In genomic region chr9:20242767-20243166, GRCh38 we compare ENCODE assay signal across 8 cellular contexts.
DNase-seq lines count a peak whose midpoint lies in the region; ATAC-seq and TF ChIP-seq lines count a peak whose summit lies in the region.
"Had no signal": no experiment of that assay in that cellular context is flagged by ENCODE, and none has a peak within 500 bp of the region (broad histone marks: within the 10 kb centered on the region; RNA-seq: fewer than 3 reads in every experiment).

No MANE protein-coding gene starts in this region.

- no peak overlapping the region for H3K9ac ChIP-seq in GM23248

- in situ Hi-C loops in GM23248 (cut with MboI), result no loop called here

- H3K9me3 ChIP-seq in vagina (no peaks in the 10 kb centered on the region), GM23248 (ENCODE audit: low read depth) (no peaks in the 10 kb centered on the region)

- peak overlapping the region; percentile 44 to 87 for H3K27ac Mint-ChIP-seq in T-cell

- TF ChIP-seq POLR2A in vagina (IDR thresholded peaks at IDR 0.05), result no peak

- H2AFZ ChIP-seq in GM23248, result no peak overlapping the region

- POLR2A ChIA-PET in T-cell (lab: Charles Lee), result no interaction called here

- H3K4me2 ChIP-seq in GM23248 (ENCODE audit: unreplicated experiment), result no peak overlapping the region

- DNase-seq in GM19238 (ENCODE audit: insufficient read length, low spot score) (peak; percentile 61), T-cell (peak in 27 of 34 experiments; percentile 4 to 60 (median 29)), vagina (ENCODE audit: extremely low spot score in 2 of 2) (no peak), epidermal melanocyte (ENCODE audit: insufficient read length, low spot score) (no peak), GM23248 (no peak)
- DNase-seq in stimulated activated CD4-positive, alpha-beta T cell treated with anti-CD3 and anti-CD28 coated beads, Interleukin-4, amount 100 ng/mL, for 24 hours, result peak; percentile 48

- H3K79me2 ChIP-seq in GM23248 (ENCODE audit: insufficient read depth), result no peaks in the 10 kb centered on the region

- CTCF ChIA-PET in T-cell (lab: Charles Lee), result no interaction called here

- TF ChIP-seq CTCF in vagina (IDR thresholded peaks at IDR 0.05), result no peak

- intact Hi-C loops in vagina (cut with DNase I), result loop anchor here (5.0 kb wide), 2 partner anchors 155 to 1825 kb away; no protein-coding TSS in a partner anchor

- H3K4me1 ChIP-seq in vagina, result no peaks in the 10 kb centered on the region
- no peaks in the 10 kb centered on the region for H3K4me1 ChIP-seq in GM23248 (ENCODE audit: insufficient read depth)

- H3K36me3 Mint-ChIP-seq in T-cell, result no peaks in the 10 kb centered on the region

- H3K27ac ChIP-seq in vagina, result no peak overlapping the region
- H3K27ac ChIP-seq in GM23248, result no peak overlapping the region
- H3K27ac ChIP-seq: epithelial cell of prostate had no signal

- H3K4me3 Mint-ChIP-seq in T-cell, result peak overlapping the region; percentile 67 to 75 (median 69)

- H3K9me3 Mint-ChIP-seq in T-cell, result no peaks in the 10 kb centered on the region

- WGBS in GM23248 (ENCODE audit: low coverage in 1 of 2, low lambda C conversion rate in 2 of 2, missing lambda C conversion rate in 2 of 2), 2 experiments, result 7 to 8% methylated on average over 5 of the region's 5 CpGs

- H3K4me1 Mint-ChIP-seq in T-cell, result peaks cover 58 to 83% (median 63%) of the 10 kb centered on the region in 3 donors

- no peaks in the 10 kb centered on the region for H3F3A ChIP-seq in GM23248 (ENCODE audit: insufficient read depth)

- no peaks in the 10 kb centered on the region for H3K27me3 Mint-ChIP-seq in T-cell

- ATAC-seq in HG02938 (IDR thresholded peaks at IDR 0.05; ENCODE audit: unreplicated experiment), result peak; percentile 89
- ATAC-seq in T-cell (replicated peaks in 1 of 4), result peak; percentile 70 to 91 (median 88)

- no peaks in the 10 kb centered on the region for H3K27me3 ChIP-seq in vagina
- peaks cover 33% of the 10 kb centered on the region for H3K27me3 ChIP-seq in GM23248 (replicated peaks; ENCODE audit: insufficient read depth)

- H3K36me3 ChIP-seq in vagina, result no peaks in the 10 kb centered on the region
- no peaks in the 10 kb centered on the region for H3K36me3 ChIP-seq in GM23248 (ENCODE audit: low read depth)

- H3K4me3 ChIP-seq in vagina (no peak overlapping the region), GM23248 (no peak overlapping the region)

- no peaks in the 10 kb centered on the region for H4K20me1 ChIP-seq in GM23248 (ENCODE audit: insufficient read depth)

- no peaks in the 10 kb centered on the region for H3K9me2 ChIP-seq in GM23248 (ENCODE audit: insufficient read depth)

Comparison
In these comparisons a context has a peak if more than half of its experiments do, and no peak if none do; other contexts are left out.
1. DNase-seq: peak in GM19238 (single experiment), T-cell (27 of 34) and stimulated activated CD4-positive, alpha-beta T cell treated with anti-CD3 and anti-CD28 coated beads, Interleukin-4, amount 100 ng/mL, for 24 hours (single experiment); none in vagina (0 of 2), epidermal melanocyte (single experiment) and GM23248 (single experiment).